In genomic region chr10:13614530-13615332, GRCh38 we compare ENCODE assay signal across 12 cellular contexts. TPM values are rescaled to one million over a fixed set of nuclear protein-coding genes. Genes with fewer than 3 reads are reported as not detected.
DNase-seq lines count a peak whose midpoint lies in the region; ATAC-seq, FAIRE-seq and TF ChIP-seq lines count a peak whose summit lies in the region.
"Had no signal": no experiment of that assay in that cellular context is flagged by ENCODE, and none has a peak within 500 bp of the region (broad histone marks: within the 10 kb centered on the region; RNA-seq: fewer than 3 reads in every experiment).

No MANE protein-coding gene starts in this region.

- peaks cover 8 to 9% (median 8%) of the 10 kb centered on the region in 3 donors for H3K36me3 ChIP-seq in pancreas
- H3K36me3 ChIP-seq in CD8-positive, alpha-beta T cell (ENCODE audit: insufficient read depth, low read length), result peaks cover 33% of the 10 kb centered on the region

- no peak overlapping the region for H3K4me3 Mint-ChIP-seq in naive thymus-derived CD8-positive, alpha-beta T cell
- H3K4me3 Mint-ChIP-seq in CD8-positive, alpha-beta T cell, result no peak overlapping the region

- no peaks in the 10 kb centered on the region for H3K9me3 ChIP-seq in pancreas
- H3K9me3 ChIP-seq in CD8-positive, alpha-beta T cell (ENCODE audit: low read length), result no peaks in the 10 kb centered on the region

- H3K4me1 ChIP-seq in pancreas, result no peaks in the 10 kb centered on the region
- no peaks in the 10 kb centered on the region for H3K4me1 ChIP-seq in CD8-positive, alpha-beta T cell (ENCODE audit: insufficient read depth, low read length)

- no peak for FAIRE-seq in pancreas (lab: Jason Lieb, UNC)

- DNase-seq in H4 (ENCODE audit: low spot score), result peak; percentile 49
- peak; percentile 34 to 66 for DNase-seq in foreskin fibroblast
- DNase-seq in pancreas, result no peak
- DNase-seq in NCI-H187 (lab: John Stamatoyannopoulos, UW), result no peak
- DNase-seq in naive thymus-derived CD8-positive, alpha-beta T cell, result no peak
- no peak for DNase-seq in CD8-positive, alpha-beta T cell
- DNase-seq: central memory CD4-positive, alpha-beta T cell; hypothalamus; NCI-H2171 treated with DMSO at 0.1 percent for 48 hours; occipital lobe had no signal

- no peaks in the 10 kb centered on the region for H3K27me3 Mint-ChIP-seq in naive thymus-derived CD8-positive, alpha-beta T cell
- no peaks in the 10 kb centered on the region for H3K27me3 Mint-ChIP-seq in CD8-positive, alpha-beta T cell (ENCODE audit: low read depth)

- POLR2A ChIA-PET in naive thymus-derived CD8-positive, alpha-beta T cell (lab: Charles Lee), result no interaction called here
- POLR2A ChIA-PET in CD8-positive, alpha-beta T cell (lab: Charles Lee), result no interaction called here

- intact Hi-C loops in pancreas (cut with DNase I), result no loop called here
- intact Hi-C loops in CD8-positive, alpha-beta T cell (cut with DNase I, micrococcal nuclease), result no loop called here

- H3K27ac Mint-ChIP-seq in naive thymus-derived CD8-positive, alpha-beta T cell, result no peak overlapping the region
- no peak overlapping the region for H3K27ac Mint-ChIP-seq in CD8-positive, alpha-beta T cell

- H3K36me3 Mint-ChIP-seq in naive thymus-derived CD8-positive, alpha-beta T cell, result peaks cover 15 to 95% (median 47%) of the 10 kb centered on the region in 3 donors
- peaks cover 90% of the 10 kb centered on the region for H3K36me3 Mint-ChIP-seq in CD8-positive, alpha-beta T cell

- TF ChIP-seq CTCF in VCaP (conservative IDR thresholded peaks at IDR 0.05), result peak; percentile 17; the same call in 1 of the 2 replicates
- peak; percentile 2 for TF ChIP-seq CTCF in foreskin fibroblast (IDR thresholded peaks at IDR 0.05; ENCODE audit: low read depth, low read length)
- TF ChIP-seq CTCF in pancreas (IDR thresholded peaks at IDR 0.05), result no peak
- no peak for TF ChIP-seq CTCF in CD8-positive, alpha-beta T cell (IDR thresholded peaks at IDR 0.05)

- CTCF ChIA-PET in CD8-positive, alpha-beta T cell (lab: Charles Lee), result interaction anchor here (0.9 kb wide), 1 partner anchor 26 kb away, joined by 3 read pairs; no protein-coding TSS in a partner anchor

- WGBS in pancreas, 2 donors, result 76 to 81% methylated on average over 8 of the region's 8 CpGs

- H3K27me3 ChIP-seq in pancreas, result no peaks in the 10 kb centered on the region
- no peaks in the 10 kb centered on the region for H3K27me3 ChIP-seq in CD8-positive, alpha-beta T cell (ENCODE audit: insufficient read depth, low read length)

- no peaks in the 10 kb centered on the region for H3K9me3 Mint-ChIP-seq in naive thymus-derived CD8-positive, alpha-beta T cell
- H3K9me3 Mint-ChIP-seq in CD8-positive, alpha-beta T cell, result no peaks in the 10 kb centered on the region

- peaks cover 0 to 6% (median 0%) of the 10 kb centered on the region in 4 donors for H3K4me1 Mint-ChIP-seq in naive thymus-derived CD8-positive, alpha-beta T cell
- no peaks in the 10 kb centered on the region for H3K4me1 Mint-ChIP-seq in CD8-positive, alpha-beta T cell (ENCODE audit: low read depth)

- ATAC-seq in pancreas (peak in 3 of 4 donors; percentile 22 to 45 (median 29)), GM18867 (IDR thresholded peaks at IDR 0.05; ENCODE audit: unreplicated experiment) (no peak)
- ATAC-seq in naive thymus-derived CD8-positive, alpha-beta T cell, result no peak
- ATAC-seq in CD8-positive, alpha-beta T cell, result no peak

- no peak overlapping the region for H3K4me3 ChIP-seq in foreskin fibroblast (ENCODE audit: low read depth in 1 of 2, low read length in 2 of 2)
- H3K4me3 ChIP-seq in pancreas, result no peak overlapping the region
- H3K4me3 ChIP-seq in CD8-positive, alpha-beta T cell (ENCODE audit: low read depth, low read length), result no peak overlapping the region

- peak overlapping the region; percentile 36 for H3K27ac ChIP-seq in VCaP
- no peak overlapping the region for H3K27ac ChIP-seq in pancreas
- H3K27ac ChIP-seq in CD8-positive, alpha-beta T cell (ENCODE audit: low read depth, low read length), result no peak overlapping the region

RNA-seq across cellular contexts. Expression of gene PRPF18, which starts 28.0 kb away (rescaled TPM):
- 15.1 and 18.1 TPM in 2 replicates for total RNA-seq in H4 (2014; rRNA removed; shearing (Covaris generic))
- total RNA-seq in pancreas, result 10 to 100 TPM in 1 of 6 donors, 1 to 10 TPM in 5; 8.1 to 12.0 (median 9.3) TPM
- 10 to 100 TPM in 1 of 2 donors, 1 to 10 TPM in 1; 6.2 to 10.7 TPM for polyA plus RNA-seq in pancreas
- total RNA-seq in naive thymus-derived CD8-positive, alpha-beta T cell, result 10 to 100 TPM; 31.9 to 33.9 TPM
- polyA plus RNA-seq in naive thymus-derived CD8-positive, alpha-beta T cell, result 10 to 100 TPM; 38.1 to 41.5 (median 40.9) TPM
- total RNA-seq in CD8-positive, alpha-beta T cell, result 10 to 100 TPM; 29.4 to 29.6 TPM

Comparison
In these comparisons a context has a peak if more than half of its experiments do, and no peak if none do; other contexts are left out.
1. DNase-seq: peak in H4 (single experiment) and foreskin fibroblast (2 of 2); none in pancreas (0 of 6), NCI-H187 (0 of 2), naive thymus-derived CD8-positive, alpha-beta T cell (0 of 10) and CD8-positive, alpha-beta T cell (0 of 7).
2. CTCF ChIP-seq: peak in VCaP (single experiment) and foreskin fibroblast (single experiment); none in pancreas (0 of 4) and CD8-positive, alpha-beta T cell (single experiment).
3. ATAC-seq: peak in pancreas (3 of 4); none in naive thymus-derived CD8-positive, alpha-beta T cell (0 of 2), GM18867 (single experiment) and CD8-positive, alpha-beta T cell (single experiment).